In genomic region chr20:57327820-57328219, GRCh38 we compare ENCODE assay signal across 16 cellular contexts. TPM values are rescaled to one million over a fixed set of nuclear protein-coding genes. Genes with fewer than 3 reads are reported as not detected.
DNase-seq lines count a peak whose midpoint lies in the region; TF ChIP-seq lines count a peak whose summit lies in the region.
"Had no signal": no experiment of that assay in that cellular context is flagged by ENCODE, and none has a peak within 500 bp of the region (broad histone marks: within the 10 kb centered on the region; RNA-seq: fewer than 3 reads in every experiment).

No MANE protein-coding gene starts in this region.

- H3K4ac ChIP-seq in mesendoderm (ENCODE audit: low read depth, low read length): no peak overlapping the region

- no peak overlapping the region for H2BK5ac ChIP-seq in mesendoderm (ENCODE audit: low read length)

- TF ChIP-seq CTCF in colonic mucosa (IDR thresholded peaks at IDR 0.05): no peak

- WGBS in mesendoderm (ENCODE audit: extremely low coverage, insufficient coverage, low lambda C conversion rate): no CpG with 5 or more reads among the region's 6 CpGs

- no peak for TF ChIP-seq POLR2A in erythroblast (IDR thresholded peaks at IDR 0.05; ENCODE audit: low read length)

- no peak overlapping the region for H2BK15ac ChIP-seq in mesendoderm (replicated peaks; ENCODE audit: low read depth)

- CTCF ChIA-PET in activated CD4-positive, alpha-beta T cell treated with anti-CD3 and anti-CD28 coated beads, Interleukin-2, amount 10 ng/mL, durations not matched to agents 7 days and 5 days (lab: Charles Lee): interaction anchor here (1.1 kb wide), 1 partner anchor 156 kb away, joined by 5 read pairs; no protein-coding TSS in a partner anchor

- peak overlapping the region; percentile 87; the same call in 1 of the 2 replicates for H2AFZ ChIP-seq in Karpas-422 (ENCODE audit: low read length)

- H4K5ac ChIP-seq in mesendoderm (ENCODE audit: low read length): no peak overlapping the region

- H3K18ac ChIP-seq in mesendoderm (ENCODE audit: low read length): no peak overlapping the region

- H3K27ac ChIP-seq in Karpas-422 (ENCODE audit: low read length): peak overlapping the region; percentile 97
- no peak overlapping the region for H3K27ac ChIP-seq in colonic mucosa
- H3K27ac ChIP-seq in mesendoderm (ENCODE audit: low read depth, low read length): no peak overlapping the region
- H3K27ac ChIP-seq: A549, C4-2B had no signal

- H3K9me3 ChIP-seq in Karpas-422 (ENCODE audit: low read length) (no peaks in the 10 kb centered on the region), colonic mucosa (no peaks in the 10 kb centered on the region)
- H3K9me3 ChIP-seq: A549, BE2C, HAP-1 had no signal

- H3K4me1 Mint-ChIP-seq in activated CD4-positive, alpha-beta T cell treated with anti-CD3 and anti-CD28 coated beads, Interleukin-2, amount 10 ng/mL, durations not matched to agents 7 days and 5 days: no peaks in the 10 kb centered on the region
- H3K4me1 Mint-ChIP-seq: CD4-positive, alpha-beta memory T cell had no signal

- no peaks in the 10 kb centered on the region for H3K9me3 Mint-ChIP-seq in activated CD4-positive, alpha-beta T cell treated with anti-CD3 and anti-CD28 coated beads, Interleukin-2, amount 10 ng/mL, durations not matched to agents 7 days and 5 days

- H3K9me2 ChIP-seq in Karpas-422 (replicated peaks; ENCODE audit: insufficient read depth, low read length): no peaks in the 10 kb centered on the region

- H3K79me2 ChIP-seq in Karpas-422 (ENCODE audit: low read length) (no peaks in the 10 kb centered on the region), mesendoderm (ENCODE audit: control insufficient read depth, insufficient read depth, low read length) (no peaks in the 10 kb centered on the region)

- DNase-seq in Karpas-422 (peak; percentile 52), colonic mucosa (peak; percentile 6), mesendoderm (no peak), activated gamma-delta T cell treated with Interleukin-2 at 50 U/mL for 16 hours (no peak), erythroblast (lab: John Stamatoyannopoulos, UW) (no peak), NCI-H2227 (lab: John Stamatoyannopoulos, UW; ENCODE audit: unreplicated experiment) (no peak)
- no peak for DNase-seq in activated CD4-positive, alpha-beta T cell treated with anti-CD3 and anti-CD28 coated beads, Interleukin-2, amount 10 ng/mL, durations not matched to agents 7 days and 5 days
- DNase-seq: BE2C; CD4-positive, alpha-beta memory T cell; DND-41; GF-D8; GOT3 had no signal

- H3K9ac ChIP-seq in Karpas-422 (ENCODE audit: low read length): peak overlapping the region; percentile 39; the same call in 1 of the 2 replicates
- no peak overlapping the region for H3K9ac ChIP-seq in colonic mucosa (ENCODE audit: low read depth in 2 of 2, low read length in 2 of 2)
- H3K9ac ChIP-seq in mesendoderm (ENCODE audit: low read length): no peak overlapping the region

- intact Hi-C loops in colonic mucosa (cut with DNase I): no loop called here

- no peak overlapping the region for H3K27ac Mint-ChIP-seq in activated CD4-positive, alpha-beta T cell treated with anti-CD3 and anti-CD28 coated beads, Interleukin-2, amount 10 ng/mL, durations not matched to agents 7 days and 5 days
- H3K27ac Mint-ChIP-seq: CD4-positive, alpha-beta memory T cell had no signal

- peaks cover 52% of the 10 kb centered on the region for H3K27me3 Mint-ChIP-seq in activated CD4-positive, alpha-beta T cell treated with anti-CD3 and anti-CD28 coated beads, Interleukin-2, amount 10 ng/mL, durations not matched to agents 7 days and 5 days

- H2AK5ac ChIP-seq in mesendoderm (ENCODE audit: low read length): no peak overlapping the region

- H3K36me3 ChIP-seq in Karpas-422 (ENCODE audit: insufficient read depth, low read length) (no peaks in the 10 kb centered on the region), colonic mucosa (no peaks in the 10 kb centered on the region), mesendoderm (ENCODE audit: control insufficient read depth, insufficient read depth, low read length) (no peaks in the 10 kb centered on the region)
- H3K36me3 ChIP-seq: BE2C, HAP-1 had no signal

- no peak overlapping the region for H4K8ac ChIP-seq in mesendoderm (ENCODE audit: low read depth, low read length)

- H3K27me3 ChIP-seq in Karpas-422 (ENCODE audit: low read length) (no peaks in the 10 kb centered on the region), colonic mucosa (no peaks in the 10 kb centered on the region), mesendoderm (ENCODE audit: insufficient read depth, low read length, poor library complexity) (no peaks in the 10 kb centered on the region)

- no peak overlapping the region for H3K4me3 Mint-ChIP-seq in activated CD4-positive, alpha-beta T cell treated with anti-CD3 and anti-CD28 coated beads, Interleukin-2, amount 10 ng/mL, durations not matched to agents 7 days and 5 days
- H3K4me3 Mint-ChIP-seq: CD4-positive, alpha-beta memory T cell had no signal

- H3K56ac ChIP-seq in mesendoderm (ENCODE audit: low read length): no peak overlapping the region

- peaks cover 96% of the 10 kb centered on the region for H3K4me1 ChIP-seq in Karpas-422 (ENCODE audit: low read length)
- H3K4me1 ChIP-seq in colonic mucosa: no peaks in the 10 kb centered on the region
- peaks cover 3% of the 10 kb centered on the region for H3K4me1 ChIP-seq in mesendoderm (ENCODE audit: control insufficient read depth, low read depth, low read length)
- H3K4me1 ChIP-seq: A549, BE2C, HAP-1 had no signal

- no peaks in the 10 kb centered on the region for H3K36me3 Mint-ChIP-seq in activated CD4-positive, alpha-beta T cell treated with anti-CD3 and anti-CD28 coated beads, Interleukin-2, amount 10 ng/mL, durations not matched to agents 7 days and 5 days (ENCODE audit: low read depth)
- H3K36me3 Mint-ChIP-seq: CD4-positive, alpha-beta memory T cell had no signal

- peak overlapping the region; percentile 65 for H3K4me2 ChIP-seq in Karpas-422 (ENCODE audit: low read depth, low read length, poor library complexity, severe bottlenecking)
- H3K4me2 ChIP-seq in mesendoderm (ENCODE audit: low read length): no peak overlapping the region
- H3K4me2 ChIP-seq: A549 had no signal

- H3K4me3 ChIP-seq in Karpas-422 (ENCODE audit: low read length): no peak overlapping the region
- no peak overlapping the region for H3K4me3 ChIP-seq in colonic mucosa
- no peak overlapping the region for H3K4me3 ChIP-seq in mesendoderm (ENCODE audit: low read length)
- H3K4me3 ChIP-seq: A549, HAP-1 had no signal

- POLR2A ChIA-PET in activated CD4-positive, alpha-beta T cell treated with anti-CD3 and anti-CD28 coated beads, Interleukin-2, amount 10 ng/mL, durations not matched to agents 7 days and 5 days (lab: Charles Lee): no interaction called here

- no peaks in the 10 kb centered on the region for H4K20me1 ChIP-seq in Karpas-422 (ENCODE audit: insufficient read depth, low read depth, low read length)

- peak overlapping the region; percentile 20 for H3K23ac ChIP-seq in mesendoderm (ENCODE audit: low read length)

- no peaks in the 10 kb centered on the region for H3K79me1 ChIP-seq in mesendoderm (ENCODE audit: low read length)

- no peak overlapping the region for H2BK120ac ChIP-seq in mesendoderm (ENCODE audit: low read depth, low read length)

RNA-seq across cellular contexts. Expression of gene SPO11, which starts 1.8 kb away (rescaled TPM):
- not detected in 2 replicates for total RNA-seq in Karpas-422 (2014; rRNA removed; shearing (Covaris generic); ENCODE audit: low replicate concordance)
- total RNA-seq in colonic mucosa: not detected
- not detected for polyA plus RNA-seq in mesendoderm (2013, experiment 1 of 2)
- polyA plus RNA-seq in mesendoderm (2013, experiment 2 of 2): not detected
- total RNA-seq in activated CD4-positive, alpha-beta T cell treated with anti-CD3 and anti-CD28 coated beads, Interleukin-2, amount 10 ng/mL, durations not matched to agents 7 days and 5 days: not detected
- total RNA-seq: CD4-positive, alpha-beta memory T cell had no signal
- polyA plus RNA-seq: A549; AG04450; CD4-positive, alpha-beta memory T cell had no signal

RNA-seq across cellular contexts. Expression of gene RAE1, which starts 23.2 kb away (rescaled TPM):
- total RNA-seq in Karpas-422 (2014; rRNA removed; shearing (Covaris generic); ENCODE audit: low replicate concordance): 19.0 and 59.6 TPM in 2 replicates
- 10 to 100 TPM; 20.3 to 29.3 TPM for total RNA-seq in colonic mucosa
- 23.1 TPM for polyA plus RNA-seq in mesendoderm (2013, experiment 1 of 2)
- 22.9 TPM for polyA plus RNA-seq in mesendoderm (2013, experiment 2 of 2)
- 10 to 100 TPM; 37.5 to 37.9 TPM for total RNA-seq in activated CD4-positive, alpha-beta T cell treated with anti-CD3 and anti-CD28 coated beads, Interleukin-2, amount 10 ng/mL, durations not matched to agents 7 days and 5 days

Comparison
In these comparisons a context has a peak if more than half of its experiments do, and no peak if none do; other contexts are left out.
1. DNase-seq: peak in Karpas-422 (single experiment) and colonic mucosa (single experiment); none in mesendoderm (single experiment), activated CD4-positive, alpha-beta T cell treated with anti-CD3 and anti-CD28 coated beads, Interleukin-2, amount 10 ng/mL, durations not matched to agents 7 days and 5 days (single experiment), activated gamma-delta T cell treated with Interleukin-2 at 50 U/mL for 16 hours (single experiment), erythroblast (0 of 2) and NCI-H2227 (single experiment).